ENCODE assay signal across 8 cellular contexts in genomic region chr2:88054300-88055048, GRCh38. TPM values are rescaled to one million over a fixed set of nuclear protein-coding genes. Genes with fewer than 3 reads are reported as not detected.
A peak's percentile ranks its signal among the peaks of the same experiment; 100 is the strongest.
DNase-seq lines count a peak whose midpoint lies in the region; ATAC-seq lines count a peak whose summit lies in the region.

No MANE protein-coding gene starts in this region.

- H3K27me3 Mint-ChIP-seq in activated T-helper 2 cell treated with anti-CD3 and anti-CD28 coated beads, Interferon-gamma antibody, Interleukin-2, Interleukin-4, amounts not matched to agents 10 μg/mL and 5 μg/mL and 100 μg/mL, durations not matched to agents 14 hours and 24 hours and 36 hours (ENCODE audit: low read depth) = no peaks in the 10 kb centered on the region

- peaks cover 55% of the 10 kb centered on the region for H3K36me3 Mint-ChIP-seq in activated T-helper 2 cell treated with anti-CD3 and anti-CD28 coated beads, Interferon-gamma antibody, Interleukin-2, Interleukin-4, amounts not matched to agents 10 μg/mL and 5 μg/mL and 100 μg/mL, durations not matched to agents 14 hours and 24 hours and 36 hours (ENCODE audit: low read depth)

- H3K27ac Mint-ChIP-seq in activated T-helper 2 cell treated with anti-CD3 and anti-CD28 coated beads, Interferon-gamma antibody, Interleukin-2, Interleukin-4, amounts not matched to agents 10 μg/mL and 5 μg/mL and 100 μg/mL, durations not matched to agents 14 hours and 24 hours and 36 hours = peak overlapping the region; percentile 97

- peak overlapping the region; percentile 96 for H3K27ac ChIP-seq in subcutaneous abdominal adipose tissue (ENCODE audit: low read depth, low read length)

- H3K9ac ChIP-seq in iPS-15b (ENCODE audit: low read depth, low read length) (peak overlapping the region; percentile 68), subcutaneous abdominal adipose tissue (ENCODE audit: low read length in 5 of 5) (peak overlapping the region; percentile 91 to 99 (median 96))

- H3K9me3 Mint-ChIP-seq in activated T-helper 2 cell treated with anti-CD3 and anti-CD28 coated beads, Interferon-gamma antibody, Interleukin-2, Interleukin-4, amounts not matched to agents 10 μg/mL and 5 μg/mL and 100 μg/mL, durations not matched to agents 14 hours and 24 hours and 36 hours = no peaks in the 10 kb centered on the region

- peaks cover 63% of the 10 kb centered on the region for H3K4me1 Mint-ChIP-seq in activated T-helper 2 cell treated with anti-CD3 and anti-CD28 coated beads, Interferon-gamma antibody, Interleukin-2, Interleukin-4, amounts not matched to agents 10 μg/mL and 5 μg/mL and 100 μg/mL, durations not matched to agents 14 hours and 24 hours and 36 hours (ENCODE audit: low read depth)

- no peaks in the 10 kb centered on the region for H3K4me1 ChIP-seq in iPS-15b (ENCODE audit: control insufficient read depth, insufficient read depth, low read length)
- peaks cover 5 to 44% (median 40%) of the 10 kb centered on the region in 5 donors for H3K4me1 ChIP-seq in subcutaneous abdominal adipose tissue (ENCODE audit: control insufficient read depth in 5 of 5, insufficient read depth in 5 of 5, low read length in 5 of 5)

- peak overlapping the region; percentile 99 for H3K4me3 Mint-ChIP-seq in activated T-helper 2 cell treated with anti-CD3 and anti-CD28 coated beads, Interferon-gamma antibody, Interleukin-2, Interleukin-4, amounts not matched to agents 10 μg/mL and 5 μg/mL and 100 μg/mL, durations not matched to agents 14 hours and 24 hours and 36 hours (ENCODE audit: low read depth)

- H3K27me3 ChIP-seq in iPS-15b (ENCODE audit: control insufficient read depth, insufficient read depth, low read length) (no peaks in the 10 kb centered on the region), subcutaneous abdominal adipose tissue (ENCODE audit: control insufficient read depth in 5 of 5, insufficient read depth in 4 of 5, low read length in 5 of 5) (no peaks in the 10 kb centered on the region)

- intact Hi-C loops in activated T-helper 2 cell treated with anti-CD3 and anti-CD28 coated beads, Interferon-gamma antibody, Interleukin-2, Interleukin-4, amounts not matched to agents 10 μg/mL and 5 μg/mL and 100 μg/mL, durations not matched to agents 14 hours and 24 hours and 36 hours (cut with micrococcal nuclease) = loop anchor here (1.0 to 2.0 kb wide), 3 partner anchors 16 to 38 kb away; partner anchors contain the start of gene RNU2-63P

- no peaks in the 10 kb centered on the region for H3K36me3 ChIP-seq in iPS-15b (ENCODE audit: control insufficient read depth, insufficient read depth, low read length)
- no peaks in the 10 kb centered on the region for H3K36me3 ChIP-seq in subcutaneous abdominal adipose tissue (ENCODE audit: control insufficient read depth in 5 of 5, insufficient read depth in 5 of 5, low read length in 5 of 5)

- H3K4me3 ChIP-seq in iPS-15b (ENCODE audit: low read depth, low read length) = peak overlapping the region; percentile 83
- peak overlapping the region; percentile 83 to 97 (median 93) for H3K4me3 ChIP-seq in subcutaneous abdominal adipose tissue (ENCODE audit: low read depth in 1 of 5, low read length in 5 of 5)

- DNase-seq in activated naive CD4-positive, alpha-beta T cell treated with Interleukin-2 at 50 U/mL for 16 hours = peak; percentile 11
- no peak for DNase-seq in activated naive CD4-positive, alpha-beta T cell (lab: John Stamatoyannopoulos, UW)
- no peak for DNase-seq in activated T-helper 2 cell treated with anti-CD3 and anti-CD28 coated beads, Interferon-gamma antibody, Interleukin-2, Interleukin-4, amounts not matched to agents 10 μg/mL and 5 μg/mL and 100 μg/mL, durations not matched to agents 14 hours and 24 hours and 36 hours (ENCODE audit: low spot score)
- DNase-seq in NCI-H1417 (lab: John Stamatoyannopoulos, UW) = no peak

- H3K9me3 ChIP-seq in iPS-15b (ENCODE audit: control insufficient read depth, insufficient read depth, low read length) (no peaks in the 10 kb centered on the region), subcutaneous abdominal adipose tissue (ENCODE audit: control insufficient read depth in 5 of 5, low read length in 5 of 5) (no peaks in the 10 kb centered on the region)

- no peak for ATAC-seq in HG03280 (IDR thresholded peaks at IDR 0.05; ENCODE audit: unreplicated experiment)
- ATAC-seq in HG03521 (IDR thresholded peaks at IDR 0.05; ENCODE audit: unreplicated experiment) = no peak

RNA-seq across cellular contexts. Expression of gene KRCC1, which starts 1.1 kb away (rescaled TPM):
- total RNA-seq in activated T-helper 2 cell treated with anti-CD3 and anti-CD28 coated beads, Interferon-gamma antibody, Interleukin-2, Interleukin-4, amounts not matched to agents 10 μg/mL and 5 μg/mL and 100 μg/mL, durations not matched to agents 14 hours and 24 hours and 36 hours = 17.5 and 18.7 TPM in 2 replicates

RNA-seq across cellular contexts. Expression of gene SMYD1, which starts 13.2 kb away (rescaled TPM):
- not detected in 2 replicates for total RNA-seq in activated T-helper 2 cell treated with anti-CD3 and anti-CD28 coated beads, Interferon-gamma antibody, Interleukin-2, Interleukin-4, amounts not matched to agents 10 μg/mL and 5 μg/mL and 100 μg/mL, durations not matched to agents 14 hours and 24 hours and 36 hours

RNA-seq across cellular contexts. Expression of gene RNU2-63P, which starts 38.1 kb away (rescaled TPM):
- 19.7 and 21.6 TPM in 2 replicates for total RNA-seq in activated T-helper 2 cell treated with anti-CD3 and anti-CD28 coated beads, Interferon-gamma antibody, Interleukin-2, Interleukin-4, amounts not matched to agents 10 μg/mL and 5 μg/mL and 100 μg/mL, durations not matched to agents 14 hours and 24 hours and 36 hours
